In the genomic region with DNA sequence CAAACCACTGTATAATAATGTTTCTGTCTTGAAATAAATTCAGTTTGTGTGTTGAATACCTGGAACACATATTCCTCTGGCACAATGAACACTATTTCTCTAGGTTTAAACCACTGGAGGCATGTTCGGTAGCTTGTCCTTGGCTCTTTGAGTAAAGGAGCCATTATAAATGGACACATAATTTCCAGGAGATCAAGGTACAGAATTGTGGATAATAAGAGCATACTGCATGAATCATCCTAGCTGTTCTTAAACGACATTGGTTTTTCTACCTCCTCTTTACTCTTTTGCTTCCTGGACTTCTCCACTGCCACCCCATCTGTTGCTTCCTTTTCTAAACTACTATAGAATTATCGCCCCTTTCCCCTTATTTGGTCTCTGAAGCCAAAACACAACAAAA, we compare ENCODE assay signal across 11 cellular contexts. TPM values are rescaled to one million over a fixed set of nuclear protein-coding genes. Genes with fewer than 3 reads are reported as not detected.
A peak's percentile ranks its signal among the peaks of the same experiment; 100 is the strongest.
DNase-seq lines count a peak whose midpoint lies in the region; ATAC-seq, FAIRE-seq and TF ChIP-seq lines count a peak whose summit lies in the region.
"Had no signal": no experiment of that assay in that cellular context is flagged by ENCODE, and none has a peak within 500 bp of the region (broad histone marks: within the 10 kb centered on the region; RNA-seq: fewer than 3 reads in every experiment).

No MANE protein-coding gene starts in this region.

- no peak for ATAC-seq in CD8-positive, alpha-beta T cell
- ATAC-seq in HG03342 (IDR thresholded peaks at IDR 0.05; ENCODE audit: unreplicated experiment): no peak

- TF ChIP-seq RAD21 in H1 (IDR thresholded peaks at IDR 0.05 in 1 of 2, conservative IDR thresholded peaks at IDR 0.05 in 1 of 2; ENCODE audit: low read depth in 2 of 2, low read length in 2 of 2): no peak

- WGBS in H1 (ENCODE audit: extremely low coverage in 1 of 2, insufficient coverage in 1 of 2, insufficient read length in 1 of 2, insufficient replicate concordance in 2 of 2, low coverage in 1 of 2, low lambda C conversion rate in 2 of 2, missing lambda C conversion rate in 1 of 2), 2 experiments: 80% methylated on average over 3 of the region's 3 CpGs; no CpG with 5 or more reads in 1 of the 2 experiments

- H3K4me3 Mint-ChIP-seq in CD8-positive, alpha-beta T cell: peak overlapping the region; percentile 13
- H3K4me3 Mint-ChIP-seq: stimulated activated naive CD8-positive, alpha-beta T cell treated with anti-CD3 and anti-CD28 coated beads, Interleukin-15, Interleukin-2, amounts not matched to agents 100 ng/mL and 50 ng/mL, for 24 hours had no signal

- H3K4me2 ChIP-seq in Karpas-422 (ENCODE audit: low read depth, low read length, poor library complexity, severe bottlenecking) (peak overlapping the region; percentile 99), H1 (ENCODE audit: insufficient read depth in 1 of 2, low read depth in 2 of 2, low read length in 2 of 2) (peak overlapping the region; percentile 62 to 84; a peak in 3 of 4 replicates)

- peaks cover 11% of the 10 kb centered on the region for H3K4me1 Mint-ChIP-seq in CD8-positive, alpha-beta T cell (ENCODE audit: low read depth)

- H3K14ac ChIP-seq in H1 (ENCODE audit: insufficient read length): no peak overlapping the region

- H3K27ac ChIP-seq in CD8-positive, alpha-beta T cell (ENCODE audit: low read depth, low read length): no peak overlapping the region
- H3K27ac ChIP-seq in Karpas-422 (ENCODE audit: low read length) (no peak overlapping the region), H1 (ENCODE audit: low read depth, low read length) (no peak overlapping the region)

- H3K27me3 Mint-ChIP-seq in CD8-positive, alpha-beta T cell (ENCODE audit: low read depth): no peaks in the 10 kb centered on the region
- H3K27me3 Mint-ChIP-seq: stimulated activated naive CD8-positive, alpha-beta T cell treated with anti-CD3 and anti-CD28 coated beads, Interleukin-15, Interleukin-2, amounts not matched to agents 100 ng/mL and 50 ng/mL, for 24 hours had no signal

- no peaks in the 10 kb centered on the region for H3K9me2 ChIP-seq in Karpas-422 (replicated peaks; ENCODE audit: insufficient read depth, low read length)

- no peak overlapping the region for H2AK5ac ChIP-seq in H1 (ENCODE audit: low read depth, low read length)

- no peak for TF ChIP-seq EP300 in H1 (IDR thresholded peaks at IDR 0.05; ENCODE audit: borderline replicate concordance in 1 of 2, low read depth in 2 of 2, low read length in 2 of 2)

- CTCF ChIA-PET in CD8-positive, alpha-beta T cell (lab: Charles Lee): no interaction called here
- CTCF ChIA-PET in H1 (lab: Charles Lee; ENCODE audit: partially characterized antibody): interaction anchor here (1.1 to 3.2 kb wide), 3 partner anchors 20 to 346 kb away, joined by 3 to 16 read pairs (median 4); no protein-coding TSS in a partner anchor

- H4K20me1 ChIP-seq in Karpas-422 (ENCODE audit: insufficient read depth, low read depth, low read length) (no peaks in the 10 kb centered on the region), H1 (replicated peaks in 1 of 2; ENCODE audit: control insufficient read depth in 1 of 2, insufficient read depth in 2 of 2, low read length in 2 of 2) (peaks cover 0 to 1% of the 10 kb centered on the region in 2 experiments)

- H3K18ac ChIP-seq in H1 (ENCODE audit: extremely low read depth, low read length): no peak overlapping the region

- H3K79me2 ChIP-seq in Karpas-422 (ENCODE audit: low read length) (peaks cover 57% of the 10 kb centered on the region), H1 (ENCODE audit: control insufficient read depth in 1 of 2, insufficient read depth in 2 of 2, low read length in 2 of 2) (peaks cover 0 to 51% of the 10 kb centered on the region in 2 experiments; a peak in 3 of 4 replicates)

- no peak overlapping the region for H2BK12ac ChIP-seq in H1 (ENCODE audit: low read depth, low read length)

- POLR2A ChIA-PET in CD8-positive, alpha-beta T cell (lab: Charles Lee): interaction anchor here (0.8 kb wide), 1 partner anchor 385 kb away, joined by 3 read pairs; a partner anchor contains a TSS
- POLR2A ChIA-PET in H1 (lab: Charles Lee; ENCODE audit: partially characterized antibody): interaction anchor here (1.4 kb wide), 1 partner anchor 9 kb away, joined by 4 read pairs; no protein-coding TSS in a partner anchor

- H2AFZ ChIP-seq in Karpas-422 (ENCODE audit: low read length) (no peak overlapping the region), H1 (ENCODE audit: low read length) (no peak overlapping the region), neuron (ENCODE audit: low read depth, low read length) (peak overlapping the region; percentile 98)

- no peaks in the 10 kb centered on the region for H3K27me3 ChIP-seq in CD8-positive, alpha-beta T cell (ENCODE audit: insufficient read depth, low read length)
- H3K27me3 ChIP-seq in Karpas-422 (ENCODE audit: low read length) (no peaks in the 10 kb centered on the region), H1 (replicated peaks in 1 of 4; ENCODE audit: control insufficient read depth in 3 of 4, extremely low read depth in 1 of 4, insufficient read depth in 3 of 4, low read length in 3 of 4) (no peaks in the 10 kb centered on the region), neuron (ENCODE audit: insufficient read depth, low read length) (no peaks in the 10 kb centered on the region)
- H3K27me3 ChIP-seq: sigmoid colon had no signal

- H3K9me3 Mint-ChIP-seq in CD8-positive, alpha-beta T cell: no peaks in the 10 kb centered on the region
- H3K9me3 Mint-ChIP-seq: stimulated activated naive CD8-positive, alpha-beta T cell treated with anti-CD3 and anti-CD28 coated beads, Interleukin-15, Interleukin-2, amounts not matched to agents 100 ng/mL and 50 ng/mL, for 24 hours had no signal

- no peak overlapping the region for H3K56ac ChIP-seq in H1 (replicated peaks; ENCODE audit: insufficient read length, low read depth, low read length)

- no peak for FAIRE-seq in H1 (lab: Jason Lieb, UNC)
- FAIRE-seq: TTC549 had no signal

- no peak overlapping the region for H3K27ac Mint-ChIP-seq in CD8-positive, alpha-beta T cell
- H3K27ac Mint-ChIP-seq: stimulated activated naive CD8-positive, alpha-beta T cell treated with anti-CD3 and anti-CD28 coated beads, Interleukin-15, Interleukin-2, amounts not matched to agents 100 ng/mL and 50 ng/mL, for 24 hours had no signal

- H2BK5ac ChIP-seq in H1 (ENCODE audit: low read depth, low read length): no peak overlapping the region

- no peak overlapping the region for H4K5ac ChIP-seq in H1 (ENCODE audit: insufficient read length, low read depth, low read length)

- H4K91ac ChIP-seq in H1 (replicated peaks; ENCODE audit: insufficient read length, low read length): no peak overlapping the region

- H3K23ac ChIP-seq in H1 (ENCODE audit: insufficient read length): no peak overlapping the region

- H3K4ac ChIP-seq in H1 (replicated peaks; ENCODE audit: insufficient read length, low read depth, low read length): no peak overlapping the region

- H3K9ac ChIP-seq in Karpas-422 (ENCODE audit: low read length) (peak overlapping the region; percentile 70), H1 (replicated peaks in 1 of 4; ENCODE audit: extremely low read depth in 1 of 4, low read depth in 3 of 4, low read length in 3 of 4) (0 out of 7 replicates have a peak overlapping the region, but pooled peaks of 1 of the 4 experiments have one; percentile 7)

- peaks cover 9% of the 10 kb centered on the region for H3K4me1 ChIP-seq in CD8-positive, alpha-beta T cell (ENCODE audit: insufficient read depth, low read length)
- peaks cover 32% of the 10 kb centered on the region for H3K4me1 ChIP-seq in Karpas-422 (ENCODE audit: low read length)
- H3K4me1 ChIP-seq in H1 (replicated peaks in 1 of 4; ENCODE audit: control insufficient read depth in 3 of 4, insufficient read depth in 4 of 4, low read length in 3 of 4): peaks cover 0 to 5% (median 1%) of the 10 kb centered on the region in 4 experiments; a peak in 2 of 7 replicates
- peaks cover 24% of the 10 kb centered on the region for H3K4me1 ChIP-seq in neuron (ENCODE audit: insufficient read depth, low read length)

- TF ChIP-seq POLR2A in H1 (IDR thresholded peaks at IDR 0.05; ENCODE audit: control extremely low read depth in 1 of 2, low read depth in 2 of 2, low read length in 2 of 2): no peak

- TF ChIP-seq CTCF in CD8-positive, alpha-beta T cell (IDR thresholded peaks at IDR 0.05): no peak
- TF ChIP-seq CTCF in H1 (IDR thresholded peaks at IDR 0.05; ENCODE audit: control extremely low read depth in 1 of 3, insufficient read depth in 1 of 3, low read depth in 1 of 3, low read length in 3 of 3): no peak

- no peak overlapping the region for H2BK20ac ChIP-seq in H1 (ENCODE audit: low read length)

- no peaks in the 10 kb centered on the region for H3K9me3 ChIP-seq in CD8-positive, alpha-beta T cell (ENCODE audit: low read length)
- H3K9me3 ChIP-seq in Karpas-422 (ENCODE audit: low read length): no peaks in the 10 kb centered on the region
- no peaks in the 10 kb centered on the region for H3K9me3 ChIP-seq in H1 (ENCODE audit: insufficient read depth in 2 of 2, low read depth in 1 of 2, low read length in 1 of 2)
- H3K9me3 ChIP-seq in neuron (ENCODE audit: low read length): no peaks in the 10 kb centered on the region
- H3K9me3 ChIP-seq: sigmoid colon had no signal

- H3K79me1 ChIP-seq in H1 (ENCODE audit: low read depth, low read length): 0 out of 2 replicates have a peak, but pooled peaks cover 2% of the 10 kb centered on the region

- H3K23me2 ChIP-seq in H1 (ENCODE audit: low read depth, low read length): no peaks in the 10 kb centered on the region

- DNase-seq in CD8-positive, alpha-beta T cell: no peak
- DNase-seq in Karpas-422 (no peak), H1 (ENCODE audit: low read depth in 1 of 2, low spot score in 2 of 2) (no peak), NCI-H187 treated with DMSO at 0.1 percent for 48 hours (lab: John Stamatoyannopoulos, UW) (no peak), NCI-H1417 (lab: John Stamatoyannopoulos, UW) (no peak), DMS53 treated with DMSO at 0.1 percent for 48 hours (lab: John Stamatoyannopoulos, UW; ENCODE audit: unreplicated experiment) (no peak)
- DNase-seq: sigmoid colon had no signal

- H3K36me3 ChIP-seq in CD8-positive, alpha-beta T cell (ENCODE audit: insufficient read depth, low read length): no peaks in the 10 kb centered on the region
- H3K36me3 ChIP-seq in Karpas-422 (ENCODE audit: insufficient read depth, low read length): no peaks in the 10 kb centered on the region
- peaks cover 0 to 1% (median 0%) of the 10 kb centered on the region in 4 experiments; a peak in 1 of 8 replicates for H3K36me3 ChIP-seq in H1 (ENCODE audit: control insufficient read depth in 2 of 4, insufficient read depth in 4 of 4, low read length in 3 of 4)
- H3K36me3 ChIP-seq in neuron (ENCODE audit: insufficient read depth, low read length): no peaks in the 10 kb centered on the region
- H3K36me3 ChIP-seq: sigmoid colon had no signal

- no peak overlapping the region for H2BK15ac ChIP-seq in H1 (ENCODE audit: low read length)

- intact Hi-C loops in CD8-positive, alpha-beta T cell (cut with DNase I, micrococcal nuclease): loop anchor here (5.0 to 10.0 kb wide), 6 partner anchors 346 to 1176 kb away; a partner anchor contains a TSS

- no peak overlapping the region for H4K8ac ChIP-seq in H1 (ENCODE audit: extremely low read depth, insufficient read depth, low read length)

- H2BK120ac ChIP-seq in H1 (replicated peaks; ENCODE audit: low read depth, low read length): no peak overlapping the region

- H3K4me3 ChIP-seq in CD8-positive, alpha-beta T cell (ENCODE audit: low read depth, low read length): no peak overlapping the region
- peak overlapping the region; percentile 77 for H3K4me3 ChIP-seq in Karpas-422 (ENCODE audit: low read length)
- peak overlapping the region in 3 of 4 experiments; percentile 89 to 95 (median 90); a peak in 5 of 8 replicates for H3K4me3 ChIP-seq in H1 (ENCODE audit: extremely low read depth in 1 of 4, insufficient read depth in 2 of 4, low read depth in 3 of 4, low read length in 4 of 4)
- peak overlapping the region; percentile 81 for H3K4me3 ChIP-seq in neuron (ENCODE audit: low read length)

- no peaks in the 10 kb centered on the region for H3K36me3 Mint-ChIP-seq in CD8-positive, alpha-beta T cell

RNA-seq across cellular contexts. Expression of a gene that starts 1.2 kb away (rescaled TPM):
- total RNA-seq in CD8-positive, alpha-beta T cell: 1 to 10 TPM; 2.6 to 4.2 TPM
- total RNA-seq in Karpas-422 (2014; rRNA removed; shearing (Covaris generic); ENCODE audit: low replicate concordance): 13.6 and 14.3 TPM in 2 replicates
- 91.1 and 104 TPM in 2 replicates for total RNA-seq in H1 (2021; fragmentation: NEBNext Ultra II Directional; extraction: Animal tissue kit (Norgen Biotek cat#: 25700))
- polyA plus RNA-seq in H1 (2011; rRNA removed): 16.4 and 22.0 TPM in 2 replicates
- 24.3 TPM for polyA plus RNA-seq in H1 (2011; cell fraction: cytosol; rRNA removed)
- polyA plus RNA-seq in H1 (2011; cell fraction: nucleus; rRNA removed): 7.8 TPM
- polyA plus RNA-seq in H1 (2012, experiment 1 of 2): 61.0 to 84.8 TPM (median 70.1 TPM) in 4 replicates
- 163 TPM for polyA plus RNA-seq in H1 (2012, experiment 2 of 2)
- 93.8 TPM for polyA plus RNA-seq in H1 (2013, experiment 1 of 2)
- 111 TPM for polyA plus RNA-seq in H1 (2013, experiment 2 of 2)
- polyA minus RNA-seq in H1 (2011; rRNA and poly(A)+ RNA removed): 8.7 and 9.8 TPM in 2 replicates
- polyA minus RNA-seq in H1 (2011; cell fraction: cytosol; rRNA and poly(A)+ RNA removed): 8.8 TPM
- polyA minus RNA-seq in H1 (2011; cell fraction: nucleus; rRNA and poly(A)+ RNA removed): 16.9 TPM
